Comparison of ENCODE assay signal across 7 cellular contexts in genomic region chr5:141734501-141735231, GRCh38. TPM values are rescaled to one million over a fixed set of nuclear protein-coding genes. Genes with fewer than 3 reads are reported as not detected.
DNase-seq lines count a peak whose midpoint lies in the region; ATAC-seq and TF ChIP-seq lines count a peak whose summit lies in the region.

No MANE protein-coding gene starts in this region.

- no peaks in the 10 kb centered on the region for H3K36me3 Mint-ChIP-seq in activated CD4-positive, alpha-beta T cell treated with anti-CD3 and anti-CD28 coated beads for 36 hours (ENCODE audit: low read depth)

- no peak overlapping the region for H3K4me3 Mint-ChIP-seq in activated CD4-positive, alpha-beta T cell treated with anti-CD3 and anti-CD28 coated beads for 36 hours

- CTCF ChIA-PET in activated CD4-positive, alpha-beta T cell treated with anti-CD3 and anti-CD28 coated beads for 36 hours (lab: Charles Lee), result no interaction called here

- H3K27ac Mint-ChIP-seq in activated CD4-positive, alpha-beta T cell treated with anti-CD3 and anti-CD28 coated beads for 36 hours, result no peak overlapping the region

- no peak for TF ChIP-seq POLR2A in NB4 (IDR thresholded peaks at IDR 0.05; ENCODE audit: extremely low read depth, insufficient read length)

- H3K4me1 Mint-ChIP-seq in activated CD4-positive, alpha-beta T cell treated with anti-CD3 and anti-CD28 coated beads for 36 hours, result no peaks in the 10 kb centered on the region

- H3K9me3 Mint-ChIP-seq in activated CD4-positive, alpha-beta T cell treated with anti-CD3 and anti-CD28 coated beads for 36 hours (ENCODE audit: low read depth), result no peaks in the 10 kb centered on the region

- DNase-seq in GM13976 (ENCODE audit: low spot score) (peak; percentile 63), NB4 (ENCODE audit: low read depth) (peak; percentile 50), glomerular visceral epithelial cell (ENCODE audit: extremely low spot score) (peak; percentile 58), stromal cell of bone marrow (ENCODE audit: low read depth) (peak; percentile 28), amygdala (lab: John Stamatoyannopoulos, UW) (no peak)
- DNase-seq in activated CD4-positive, alpha-beta T cell treated with anti-CD3 and anti-CD28 coated beads for 36 hours, result peak; percentile 64

- POLR2A ChIA-PET in activated CD4-positive, alpha-beta T cell treated with anti-CD3 and anti-CD28 coated beads for 36 hours (lab: Charles Lee), result no interaction called here

- peak; percentile 44 for ATAC-seq in activated CD4-positive, alpha-beta T cell treated with anti-CD3 and anti-CD28 coated beads for 36 hours
- no peak for ATAC-seq in HG03025 (IDR thresholded peaks at IDR 0.05; ENCODE audit: low FRiP score, unreplicated experiment)

- intact Hi-C loops in activated CD4-positive, alpha-beta T cell treated with anti-CD3 and anti-CD28 coated beads for 36 hours (cut with DNase I, micrococcal nuclease), result loop anchor here in 1 of 2 experiments (2.0 kb wide), 1 partner anchor 20 kb away; no protein-coding TSS in a partner anchor

- no peak overlapping the region for H3K4me3 ChIP-seq in NB4 (ENCODE audit: low read depth, low read length)

- H3K27me3 Mint-ChIP-seq in activated CD4-positive, alpha-beta T cell treated with anti-CD3 and anti-CD28 coated beads for 36 hours, result peaks cover 15% of the 10 kb centered on the region

- in situ Hi-C loops in GM13976 (cut with MboI; ENCODE audit: low sequenced_read_pairs, unreplicated experiment), result no loop called here

- no peak for TF ChIP-seq CTCF in GM13976 (IDR thresholded peaks at IDR 0.05; ENCODE audit: borderline replicate concordance, control extremely low read depth, extremely low read depth, insufficient read depth, missing control alignments)
- TF ChIP-seq CTCF in NB4 (IDR thresholded peaks at IDR 0.05; ENCODE audit: low read depth, low read length), result no peak

RNA-seq across cellular contexts. Expression of gene ARAP3, which starts 52.6 kb away (rescaled TPM):
- total RNA-seq in activated CD4-positive, alpha-beta T cell treated with anti-CD3 and anti-CD28 coated beads for 36 hours, result 1 to 10 TPM; 3.2 TPM

Comparison
In these comparisons a context has a peak if more than half of its experiments do, and no peak if none do; other contexts are left out.
1. DNase-seq: peak in GM13976 (single experiment), NB4 (single experiment), activated CD4-positive, alpha-beta T cell treated with anti-CD3 and anti-CD28 coated beads for 36 hours (single experiment), glomerular visceral epithelial cell (single experiment) and stromal cell of bone marrow (single experiment); none in amygdala (0 of 56).